Comparison of ENCODE assay signal across 22 cellular contexts in the genomic region with DNA sequence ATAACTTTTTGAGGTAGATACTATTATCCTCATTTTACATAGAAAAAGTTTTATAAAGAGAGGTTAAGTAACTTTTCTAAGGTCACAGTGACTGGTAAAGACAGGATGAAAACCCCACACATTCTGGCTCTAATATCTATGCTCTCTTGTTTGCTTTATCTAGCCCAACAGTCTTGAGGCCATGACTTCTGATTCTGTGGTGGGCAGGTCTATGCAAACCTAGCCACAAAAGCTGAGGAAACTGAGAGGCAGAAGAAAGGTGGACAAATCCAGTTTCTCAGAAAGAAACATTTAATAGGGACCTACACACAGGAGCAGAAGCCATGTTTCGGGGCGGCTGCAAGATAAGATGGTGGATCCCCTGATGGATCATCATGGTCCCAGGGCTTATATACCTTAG. TPM values are rescaled to one million over a fixed set of nuclear protein-coding genes. Genes with fewer than 3 reads are reported as not detected.
A peak's percentile ranks its signal among the peaks of the same experiment; 100 is the strongest.
DNase-seq lines count a peak whose midpoint lies in the region; ATAC-seq, FAIRE-seq and TF ChIP-seq lines count a peak whose summit lies in the region.
"Had no signal": no experiment of that assay in that cellular context is flagged by ENCODE, and none has a peak within 500 bp of the region (broad histone marks: within the 10 kb centered on the region; RNA-seq: fewer than 3 reads in every experiment).

No MANE protein-coding gene starts in this region.

- H3K27me3 ChIP-seq in Panc1 (ENCODE audit: control insufficient read depth, insufficient read depth, low read length) = no peaks in the 10 kb centered on the region
- H3K27me3 ChIP-seq: Peyer's patch, SJCRH30 had no signal

- no peaks in the 10 kb centered on the region for H3K4me1 ChIP-seq in Panc1 (ENCODE audit: control insufficient read depth, insufficient read depth, low read length)
- H3K4me1 ChIP-seq: Peyer's patch, SJCRH30 had no signal

- H3K4me1 Mint-ChIP-seq in activated T-cell treated with anti-CD3 and anti-CD28 coated beads, Interleukin-2, amount 50 U/mL, for 72 hours (ENCODE audit: low read depth) = no peaks in the 10 kb centered on the region
- H3K4me1 Mint-ChIP-seq in endothelial cell (ENCODE audit: unreplicated experiment) = peaks cover 22% of the 10 kb centered on the region

- no peaks in the 10 kb centered on the region for H3K9me3 Mint-ChIP-seq in activated T-cell treated with anti-CD3 and anti-CD28 coated beads, Interleukin-2, amount 50 U/mL, for 72 hours
- H3K9me3 Mint-ChIP-seq in endothelial cell (ENCODE audit: unreplicated experiment) = no peaks in the 10 kb centered on the region

- peak overlapping the region; percentile 50 for H3K27ac Mint-ChIP-seq in activated T-cell treated with anti-CD3 and anti-CD28 coated beads, Interleukin-2, amount 50 U/mL, for 72 hours
- H3K27ac Mint-ChIP-seq in endothelial cell (ENCODE audit: unreplicated experiment) = peak overlapping the region; percentile 79

- peaks cover 10 to 18% of the 10 kb centered on the region in 2 donors for H3K36me3 Mint-ChIP-seq in activated T-cell treated with anti-CD3 and anti-CD28 coated beads, Interleukin-2, amount 50 U/mL, for 72 hours (ENCODE audit: insufficient read depth in 2 of 2)
- H3K36me3 Mint-ChIP-seq in endothelial cell (ENCODE audit: low read depth, unreplicated experiment) = peaks cover 17% of the 10 kb centered on the region

- DNase-seq in activated T-cell treated with anti-CD3 and anti-CD28 coated beads, Interleukin-2, amount 50 U/mL, for 72 hours = no peak
- DNase-seq in activated T-cell treated with anti-CD3 and anti-CD28 coated beads, Interleukin-2, amount 50 U/mL, for 48 hours = no peak
- DNase-seq in Panc1 (ENCODE audit: low read depth, low spot score) (no peak), endothelial cell (ENCODE audit: low spot score) (no peak), anterior cingulate cortex (lab: John Stamatoyannopoulos, UW) (no peak), GM19239 (ENCODE audit: insufficient read length, low spot score) (no peak)
- DNase-seq in stimulated activated CD4-positive, alpha-beta T cell treated with anti-CD3 and anti-CD28 coated beads, Interleukin-4, amount 100 ng/mL, for 1 hour = no peak
- DNase-seq: CD4-positive, CD25-positive, alpha-beta regulatory T cell; EL; IMR-90; Karpas-422; NCI-H1105 treated with DMSO at 0.1 percent for 48 hours; NCI-H2029 treated with DMSO at 0.1 percent for 48 hours; NCI-H226; NCI-H510A treated with DMSO at 0.1 percent for 48 hours; NCI-H748 treated with DMSO at 0.1 percent for 48 hours; Peyer's patch; SJCRH30 had no signal

- no peak overlapping the region for H3K27ac ChIP-seq in Panc1 (ENCODE audit: low read length)
- H3K27ac ChIP-seq: Peyer's patch, SJCRH30 had no signal

- no peak for FAIRE-seq in GM19239 (lab: Jason Lieb, UNC)
- FAIRE-seq: A204.1, H1, HTR-8/SVneo had no signal

- no peak overlapping the region for H3K4me3 ChIP-seq in Panc1 (ENCODE audit: low read depth in 2 of 2, low read length in 2 of 2)
- H3K4me3 ChIP-seq: Peyer's patch, SJCRH30 had no signal

- peaks cover 16% of the 10 kb centered on the region for H3K36me3 ChIP-seq in Panc1 (ENCODE audit: control insufficient read depth, insufficient read depth, low read length)

- H3K4me3 Mint-ChIP-seq in activated T-cell treated with anti-CD3 and anti-CD28 coated beads, Interleukin-2, amount 50 U/mL, for 72 hours = no peak overlapping the region
- no peak overlapping the region for H3K4me3 Mint-ChIP-seq in endothelial cell (ENCODE audit: unreplicated experiment)
- H3K4me3 Mint-ChIP-seq: CD4-positive, CD25-positive, alpha-beta regulatory T cell had no signal

- intact Hi-C loops in Panc1 (cut with micrococcal nuclease; ENCODE audit: unreplicated experiment) = no loop called here

- TSS peak; percentile 19 for BruUV-seq in Panc1 (replicated peaks; lab: Mats Ljungman, UMichigan)

- TF ChIP-seq CTCF in Panc1 (IDR thresholded peaks at IDR 0.05) = no peak
- TF ChIP-seq CTCF in endothelial cell (IDR thresholded peaks at IDR 0.05; ENCODE audit: unreplicated experiment) = no peak

- in situ Hi-C loops in Panc1 (cut with HindIII; ENCODE audit: low pct_unique_long_range_greater_than_20kb, low sequenced_read_pairs) = no loop called here

- no peaks in the 10 kb centered on the region for H3K27me3 Mint-ChIP-seq in activated T-cell treated with anti-CD3 and anti-CD28 coated beads, Interleukin-2, amount 50 U/mL, for 72 hours (ENCODE audit: low read depth)
- H3K27me3 Mint-ChIP-seq in endothelial cell (ENCODE audit: unreplicated experiment) = peaks cover 3% of the 10 kb centered on the region
- H3K27me3 Mint-ChIP-seq: CD4-positive, CD25-positive, alpha-beta regulatory T cell had no signal

- POLR2A ChIA-PET in Panc1 (lab: Charles Lee) = no interaction called here

- no peaks in the 10 kb centered on the region for H3K9me3 ChIP-seq in Panc1 (ENCODE audit: control insufficient read depth, insufficient read depth, low read depth, low read length)
- H3K9me3 ChIP-seq: SJCRH30 had no signal

- no peak for ATAC-seq in activated T-cell treated with anti-CD3 and anti-CD28 coated beads, Interleukin-2, amount 50 U/mL, for 72 hours (replicated peaks in 1 of 2)
- ATAC-seq in Panc1 = no peak
- ATAC-seq: HCT116 had no signal

- CTCF ChIA-PET in Panc1 (lab: Charles Lee) = no interaction called here

RNA-seq across cellular contexts. Expression of a gene that starts 21.9 kb away (rescaled TPM):
- total RNA-seq in activated T-cell treated with anti-CD3 and anti-CD28 coated beads, Interleukin-2, amount 50 U/mL, for 72 hours = 100 to 1,000 TPM; 635 to 720 TPM
- 553 TPM for total RNA-seq in Panc1 (2021; ENCODE audit: unreplicated experiment)
- polyA plus RNA-seq in Panc1 (2012; ENCODE audit: insufficient read length) = 376 TPM
- 212 TPM for total RNA-seq in endothelial cell (ENCODE audit: unreplicated experiment)

RNA-seq across cellular contexts. Expression of a gene that starts 22.4 kb away (rescaled TPM):
- total RNA-seq in activated T-cell treated with anti-CD3 and anti-CD28 coated beads, Interleukin-2, amount 50 U/mL, for 72 hours = 10 to 100 TPM; 64.9 to 75.0 TPM
- total RNA-seq in Panc1 (2021; ENCODE audit: unreplicated experiment) (278 TPM), endothelial cell (ENCODE audit: unreplicated experiment) (73.6 TPM)
- polyA plus RNA-seq in Panc1 (2012; ENCODE audit: insufficient read length) = 401 TPM

RNA-seq across cellular contexts. Expression of a gene that starts 24.4 kb away (rescaled TPM):
- total RNA-seq in activated T-cell treated with anti-CD3 and anti-CD28 coated beads, Interleukin-2, amount 50 U/mL, for 72 hours = 10 to 100 TPM; 24.0 to 25.6 TPM
- total RNA-seq in Panc1 (2021; ENCODE audit: unreplicated experiment) (34.7 TPM), endothelial cell (ENCODE audit: unreplicated experiment) (22.1 TPM)
- 17.4 TPM for polyA plus RNA-seq in Panc1 (2012; ENCODE audit: insufficient read length)

RNA-seq across cellular contexts. Expression of a gene that starts 38.1 kb away (rescaled TPM):
- total RNA-seq in activated T-cell treated with anti-CD3 and anti-CD28 coated beads, Interleukin-2, amount 50 U/mL, for 72 hours = 10 to 100 TPM; 20.9 to 21.6 TPM
- total RNA-seq in Panc1 (2021; ENCODE audit: unreplicated experiment) (25.6 TPM), endothelial cell (ENCODE audit: unreplicated experiment) (31.0 TPM)
- polyA plus RNA-seq in Panc1 (2012; ENCODE audit: insufficient read length) = 31.6 TPM

RNA-seq across cellular contexts. Expression of a gene that starts 42.9 kb away (rescaled TPM):
- 100 to 1,000 TPM; 272 to 284 TPM for total RNA-seq in activated T-cell treated with anti-CD3 and anti-CD28 coated beads, Interleukin-2, amount 50 U/mL, for 72 hours
- 275 TPM for total RNA-seq in Panc1 (2021; ENCODE audit: unreplicated experiment)
- 178 TPM for polyA plus RNA-seq in Panc1 (2012; ENCODE audit: insufficient read length)
- 401 TPM for total RNA-seq in endothelial cell (ENCODE audit: unreplicated experiment)
